2 cellular contexts compared by ENCODE assay signal in the genomic region with DNA sequence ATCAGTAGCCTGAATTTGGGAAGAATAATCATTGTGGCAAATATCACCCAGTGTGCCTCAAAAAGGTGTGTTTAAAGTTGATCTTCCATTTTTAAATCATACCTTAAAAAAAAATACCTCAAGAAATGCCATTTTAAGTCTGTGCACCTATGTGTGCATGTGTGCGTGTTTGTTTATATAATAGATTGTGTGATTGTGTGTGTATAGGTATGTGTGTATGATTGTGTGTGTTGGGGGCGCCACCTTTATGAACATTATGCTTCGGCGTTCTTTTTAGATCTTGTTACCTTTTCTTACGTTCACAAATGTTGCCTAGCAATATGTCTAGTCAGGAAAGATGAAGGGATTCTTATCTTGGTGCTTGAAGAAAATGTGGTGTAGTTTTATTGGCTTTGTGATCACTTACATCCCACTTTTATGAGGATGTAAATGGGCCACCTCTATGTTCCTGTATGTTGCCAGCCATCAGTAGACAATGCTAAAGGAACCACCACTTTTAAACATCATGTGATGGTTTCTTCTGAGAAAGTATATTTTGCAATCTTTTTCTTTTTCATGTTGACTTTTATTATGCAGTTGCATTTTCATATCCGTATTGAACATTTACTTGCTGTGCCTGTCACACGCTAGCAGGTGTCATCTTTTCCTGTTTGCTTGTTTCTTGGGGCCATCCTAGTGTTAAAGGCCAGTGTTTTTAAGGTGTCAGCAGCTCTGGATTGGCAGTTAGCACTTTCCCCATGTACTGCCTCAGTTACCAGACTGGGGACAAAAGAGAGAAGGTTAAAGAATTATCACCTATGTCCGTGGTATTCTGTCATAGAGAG.
TF ChIP-seq lines count a peak whose summit lies in the region.

No MANE protein-coding gene starts in this region.

TF ChIP-seq in SK-N-SH, 30 proteins besides CTCF, POLR2A, EP300 and RAD21 (continued from another document):
- TF ChIP-seq FOXJ3 (CRISPR knock-in tag; IDR thresholded peaks at IDR 0.05) (no peak), ELF1 (IDR thresholded peaks at IDR 0.05) (no peak), CHD2 (IDR thresholded peaks at IDR 0.05; ENCODE audit: low read length, partially characterized antibody) (no peak), SMC3 (IDR thresholded peaks at IDR 0.05; ENCODE audit: low read depth, low read length) (no peak), YY1 (IDR thresholded peaks at IDR 0.05; ENCODE audit: low read depth) (no peak), MEF2A (IDR thresholded peaks at IDR 0.05; ENCODE audit: borderline replicate concordance, low read depth) (no peak), TCF12 (IDR thresholded peaks at IDR 0.05) (no peak), JUND (IDR thresholded peaks at IDR 0.05) (no peak), FOXM1 (IDR thresholded peaks at IDR 0.05; ENCODE audit: low read depth) (no peak), SIN3A (IDR thresholded peaks at IDR 0.05; ENCODE audit: borderline replicate concordance, low read depth, low read length) (no peak)
- TF ChIP-seq, protein P1, sequence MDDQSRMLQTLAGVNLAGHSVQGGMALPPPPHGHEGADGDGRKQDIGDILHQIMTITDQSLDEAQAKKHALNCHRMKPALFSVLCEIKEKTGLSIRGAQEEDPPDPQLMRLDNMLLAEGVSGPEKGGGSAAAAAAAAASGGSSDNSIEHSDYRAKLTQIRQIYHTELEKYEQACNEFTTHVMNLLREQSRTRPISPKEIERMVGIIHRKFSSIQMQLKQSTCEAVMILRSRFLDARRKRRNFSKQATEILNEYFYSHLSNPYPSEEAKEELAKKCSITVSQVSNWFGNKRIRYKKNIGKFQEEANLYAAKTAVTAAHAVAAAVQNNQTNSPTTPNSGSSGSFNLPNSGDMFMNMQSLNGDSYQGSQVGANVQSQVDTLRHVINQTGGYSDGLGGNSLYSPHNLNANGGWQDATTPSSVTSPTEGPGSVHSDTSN (IDR thresholded peaks at IDR 0.05): no peak
- TF ChIP-seq, protein P2, sequence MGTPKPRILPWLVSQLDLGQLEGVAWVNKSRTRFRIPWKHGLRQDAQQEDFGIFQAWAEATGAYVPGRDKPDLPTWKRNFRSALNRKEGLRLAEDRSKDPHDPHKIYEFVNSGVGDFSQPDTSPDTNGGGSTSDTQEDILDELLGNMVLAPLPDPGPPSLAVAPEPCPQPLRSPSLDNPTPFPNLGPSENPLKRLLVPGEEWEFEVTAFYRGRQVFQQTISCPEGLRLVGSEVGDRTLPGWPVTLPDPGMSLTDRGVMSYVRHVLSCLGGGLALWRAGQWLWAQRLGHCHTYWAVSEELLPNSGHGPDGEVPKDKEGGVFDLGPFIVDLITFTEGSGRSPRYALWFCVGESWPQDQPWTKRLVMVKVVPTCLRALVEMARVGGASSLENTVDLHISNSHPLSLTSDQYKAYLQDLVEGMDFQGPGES (IDR thresholded peaks at IDR 0.05; ENCODE audit: low read depth, low read length): no peak
- TF ChIP-seq, protein P3, sequence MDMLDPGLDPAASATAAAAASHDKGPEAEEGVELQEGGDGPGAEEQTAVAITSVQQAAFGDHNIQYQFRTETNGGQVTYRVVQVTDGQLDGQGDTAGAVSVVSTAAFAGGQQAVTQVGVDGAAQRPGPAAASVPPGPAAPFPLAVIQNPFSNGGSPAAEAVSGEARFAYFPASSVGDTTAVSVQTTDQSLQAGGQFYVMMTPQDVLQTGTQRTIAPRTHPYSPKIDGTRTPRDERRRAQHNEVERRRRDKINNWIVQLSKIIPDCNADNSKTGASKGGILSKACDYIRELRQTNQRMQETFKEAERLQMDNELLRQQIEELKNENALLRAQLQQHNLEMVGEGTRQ (IDR thresholded peaks at IDR 0.05; ENCODE audit: borderline replicate concordance, low read depth, low read length): no peak
- TF ChIP-seq, protein P4, sequence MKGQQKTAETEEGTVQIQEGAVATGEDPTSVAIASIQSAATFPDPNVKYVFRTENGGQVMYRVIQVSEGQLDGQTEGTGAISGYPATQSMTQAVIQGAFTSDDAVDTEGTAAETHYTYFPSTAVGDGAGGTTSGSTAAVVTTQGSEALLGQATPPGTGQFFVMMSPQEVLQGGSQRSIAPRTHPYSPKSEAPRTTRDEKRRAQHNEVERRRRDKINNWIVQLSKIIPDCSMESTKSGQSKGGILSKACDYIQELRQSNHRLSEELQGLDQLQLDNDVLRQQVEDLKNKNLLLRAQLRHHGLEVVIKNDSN (IDR thresholded peaks at IDR 0.05; ENCODE audit: borderline replicate concordance, low read depth): no peak

TF ChIP-seq in SK-N-SH treated with all-trans-retinoic acid at 6 μM for 48 hours, 23 proteins besides CTCF, POLR2A, EP300 and RAD21 (continued from another document):
- TF ChIP-seq ZNF70 (CRISPR knock-in tag; IDR thresholded peaks at IDR 0.05) (no peak), ISL1 (CRISPR knock-in tag; IDR thresholded peaks at IDR 0.05) (no peak), ARNTL (CRISPR knock-in tag; IDR thresholded peaks at IDR 0.05; ENCODE audit: borderline replicate concordance, low read depth) (no peak)
- TF ChIP-seq, protein P5, sequence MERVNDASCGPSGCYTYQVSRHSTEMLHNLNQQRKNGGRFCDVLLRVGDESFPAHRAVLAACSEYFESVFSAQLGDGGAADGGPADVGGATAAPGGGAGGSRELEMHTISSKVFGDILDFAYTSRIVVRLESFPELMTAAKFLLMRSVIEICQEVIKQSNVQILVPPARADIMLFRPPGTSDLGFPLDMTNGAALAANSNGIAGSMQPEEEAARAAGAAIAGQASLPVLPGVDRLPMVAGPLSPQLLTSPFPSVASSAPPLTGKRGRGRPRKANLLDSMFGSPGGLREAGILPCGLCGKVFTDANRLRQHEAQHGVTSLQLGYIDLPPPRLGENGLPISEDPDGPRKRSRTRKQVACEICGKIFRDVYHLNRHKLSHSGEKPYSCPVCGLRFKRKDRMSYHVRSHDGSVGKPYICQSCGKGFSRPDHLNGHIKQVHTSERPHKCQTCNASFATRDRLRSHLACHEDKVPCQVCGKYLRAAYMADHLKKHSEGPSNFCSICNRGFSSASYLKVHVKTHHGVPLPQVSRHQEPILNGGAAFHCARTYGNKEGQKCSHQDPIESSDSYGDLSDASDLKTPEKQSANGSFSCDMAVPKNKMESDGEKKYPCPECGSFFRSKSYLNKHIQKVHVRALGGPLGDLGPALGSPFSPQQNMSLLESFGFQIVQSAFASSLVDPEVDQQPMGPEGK (CRISPR knock-in tag; IDR thresholded peaks at IDR 0.05; ENCODE audit: borderline replicate concordance): no peak
